In genomic region chr10:123633636-123634035, GRCh38 we compare ENCODE assay signal across 23 cellular contexts. TPM values are rescaled to one million over a fixed set of nuclear protein-coding genes. Genes with fewer than 3 reads are reported as not detected.
"Had no signal": no experiment of that assay in that cellular context is flagged by ENCODE, and none has a peak within 500 bp of the region (broad histone marks: within the 10 kb centered on the region; RNA-seq: fewer than 3 reads in every experiment).

No MANE protein-coding gene starts in this region.

- H3K4me2 ChIP-seq: KMS-11 had no signal

- H3K9me3 Mint-ChIP-seq: IgD-negative memory B cell had no signal

- H3K27ac Mint-ChIP-seq: IgD-negative memory B cell had no signal

- H3K4me1 Mint-ChIP-seq: IgD-negative memory B cell had no signal

- H3K9ac ChIP-seq: KMS-11 had no signal

- ATAC-seq: HepG2, K562, SK-N-SH treated with all-trans-retinoic acid at 6 μM for 48 hours had no signal

- H3K4me3 ChIP-seq: K562 had no signal

- H3K36me3 Mint-ChIP-seq: IgD-negative memory B cell had no signal

- H3K27ac ChIP-seq: KMS-11, RWPE1 had no signal

- DNase-seq: Kasumi-1, MM.1S, NCI-H1092 treated with DMSO at 0.1 percent for 48 hours, NCI-H1436, NCI-H187, NCI-H2029, NCI-H2081 treated with DMSO at 0.1 percent for 48 hours, NCI-H2171, NCI-H226, NCI-H446, NCI-H510A, NCI-H524 treated with DMSO at 0.1 percent for 48 hours, NCI-H69, NCI-H774, SHP77 had no signal

- H3K4me3 Mint-ChIP-seq: IgD-negative memory B cell had no signal

RNA-seq across cellular contexts. Expression of gene GPR26, which starts 32.5 kb away (rescaled TPM):
- total RNA-seq: HepG2, HT1080, K562, M059J had no signal
- polyA plus RNA-seq: HepG2, IgD-negative memory B cell, K562 had no signal
